ENCODE assay signal across 30 cellular contexts in genomic region chr5:38543886-38544285, GRCh38. TPM values are rescaled to one million over a fixed set of nuclear protein-coding genes. Genes with fewer than 3 reads are reported as not detected.
"Had no signal": no experiment of that assay in that cellular context is flagged by ENCODE, and none has a peak within 500 bp of the region (broad histone marks: within the 10 kb centered on the region; RNA-seq: fewer than 3 reads in every experiment).

No MANE protein-coding gene starts in this region.

- H3K9me3 Mint-ChIP-seq: activated CD4-positive, alpha-beta memory T cell treated with anti-CD3 and anti-CD28 coated beads, Interleukin-2, amount 10 ng/mL, durations not matched to agents 7 days and 5 days; activated naive CD4-positive, alpha-beta T cell treated with anti-CD3 and anti-CD28 coated beads, Interleukin-2, amount 50 U/mL, for 24 hours; activated naive CD8-positive, alpha-beta T cell treated with anti-CD3 and anti-CD28 coated beads, Interleukin-2, amount 10 ng/mL, durations not matched to agents 7 days and 5 days had no signal

- H3K4me2 ChIP-seq: KMS-11 had no signal

- H3K36me3 Mint-ChIP-seq: activated CD8-positive, alpha-beta memory T cell treated with anti-CD3 and anti-CD28 coated beads, Interleukin-2, amount 10 ng/mL, durations not matched to agents 7 days and 5 days; activated naive CD4-positive, alpha-beta T cell treated with anti-CD3 and anti-CD28 coated beads, Interleukin-2, amount 50 U/mL, for 24 hours; activated naive CD8-positive, alpha-beta T cell treated with anti-CD3 and anti-CD28 coated beads, Interleukin-2, amount 10 ng/mL, durations not matched to agents 7 days and 5 days had no signal

- H3K27ac Mint-ChIP-seq: activated CD4-positive, alpha-beta memory T cell treated with anti-CD3 and anti-CD28 coated beads, Interleukin-2, amount 10 ng/mL, durations not matched to agents 7 days and 5 days; activated CD8-positive, alpha-beta memory T cell treated with anti-CD3 and anti-CD28 coated beads, Interleukin-2, amount 10 ng/mL, durations not matched to agents 7 days and 5 days; activated naive CD4-positive, alpha-beta T cell treated with anti-CD3 and anti-CD28 coated beads, Interleukin-2, amount 50 U/mL, for 24 hours; activated naive CD8-positive, alpha-beta T cell treated with anti-CD3 and anti-CD28 coated beads, Interleukin-2, amount 10 ng/mL, durations not matched to agents 7 days and 5 days had no signal

- H3K9me3 ChIP-seq: body of pancreas, breast epithelium had no signal

- H3K36me3 ChIP-seq: breast epithelium had no signal

- H3K4me1 Mint-ChIP-seq: activated CD4-positive, alpha-beta memory T cell treated with anti-CD3 and anti-CD28 coated beads, Interleukin-2, amount 10 ng/mL, durations not matched to agents 7 days and 5 days; activated CD8-positive, alpha-beta memory T cell treated with anti-CD3 and anti-CD28 coated beads, Interleukin-2, amount 10 ng/mL, durations not matched to agents 7 days and 5 days; activated naive CD4-positive, alpha-beta T cell treated with anti-CD3 and anti-CD28 coated beads, Interleukin-2, amount 50 U/mL, for 24 hours; activated naive CD8-positive, alpha-beta T cell treated with anti-CD3 and anti-CD28 coated beads, Interleukin-2, amount 10 ng/mL, durations not matched to agents 7 days and 5 days had no signal

- H3K4me3 ChIP-seq: body of pancreas, breast epithelium had no signal

- H3K9ac ChIP-seq: KMS-11 had no signal

- H3K4me1 ChIP-seq: breast epithelium had no signal

- H3K27ac ChIP-seq: body of pancreas, breast epithelium, KMS-11, RWPE1, VCaP had no signal

- H3K27me3 ChIP-seq: body of pancreas, breast epithelium had no signal

- ATAC-seq: activated CD8-positive, alpha-beta memory T cell treated with anti-CD3 and anti-CD28 coated beads, Interleukin-2, amount 10 ng/mL, durations not matched to agents 7 days and 5 days; body of pancreas; PC-3 had no signal

- DNase-seq: activated CD4-positive, alpha-beta memory T cell treated with anti-CD3 and anti-CD28 coated beads, Interleukin-2, amount 10 ng/mL, durations not matched to agents 7 days and 5 days; activated CD4-positive, alpha-beta T cell treated with anti-CD3 and anti-CD28 coated beads for 1 hour; activated CD4-positive, alpha-beta T cell treated with anti-CD3 and anti-CD28 coated beads for 48 hours; activated CD4-positive, CD25-positive, alpha-beta regulatory T cell; activated CD8-positive, alpha-beta memory T cell treated with anti-CD3 and anti-CD28 coated beads for 24 hours; activated CD8-positive, alpha-beta memory T cell treated with anti-CD3 and anti-CD28 coated beads, Interleukin-2, amount 10 ng/mL, durations not matched to agents 7 days and 5 days; activated CD8-positive, alpha-beta memory T cell treated with anti-CD3 and anti-CD28 coated beads, Interleukin-2, amount 50 U/mL, for 48 hours; activated effector memory CD4-positive, alpha-beta T cell treated with Interleukin-2 at 50 U/mL for 16 hours; activated naive CD4-positive, alpha-beta T cell; activated naive CD8-positive, alpha-beta T cell treated with anti-CD3 and anti-CD28 coated beads, Interleukin-2, amount 10 ng/mL, durations not matched to agents 7 days and 5 days; activated T-cell treated with anti-CD3 and anti-CD28 coated beads, Interleukin-2, amount 50 U/mL, for 48 hours; body of pancreas; cerebellar nuclear complex; NCI-H1092 treated with DMSO at 0.1 percent for 48 hours; NCI-H1417 treated with DMSO at 0.1 percent for 48 hours; NCI-H1930; NCI-H2081 treated with DMSO at 0.1 percent for 48 hours; NCI-H345; NCI-H524 treated with DMSO at 0.1 percent for 48 hours; PC-3; Right ventricle myocardium superior; SW 1271; T-helper 1 cell; T-helper 2 cell; T-helper 9 cell had no signal

- H3K4me3 Mint-ChIP-seq: activated CD4-positive, alpha-beta memory T cell treated with anti-CD3 and anti-CD28 coated beads, Interleukin-2, amount 10 ng/mL, durations not matched to agents 7 days and 5 days; activated CD8-positive, alpha-beta memory T cell treated with anti-CD3 and anti-CD28 coated beads, Interleukin-2, amount 10 ng/mL, durations not matched to agents 7 days and 5 days; activated naive CD4-positive, alpha-beta T cell treated with anti-CD3 and anti-CD28 coated beads, Interleukin-2, amount 50 U/mL, for 24 hours; activated naive CD8-positive, alpha-beta T cell treated with anti-CD3 and anti-CD28 coated beads, Interleukin-2, amount 10 ng/mL, durations not matched to agents 7 days and 5 days had no signal

RNA-seq across cellular contexts. Expression of gene LIFR, which starts 12.6 kb away (rescaled TPM):
- total RNA-seq: activated CD8-positive, alpha-beta memory T cell treated with anti-CD3 and anti-CD28 coated beads, Interleukin-2, amount 10 ng/mL, durations not matched to agents 7 days and 5 days; activated naive CD8-positive, alpha-beta T cell treated with anti-CD3 and anti-CD28 coated beads, Interleukin-2, amount 10 ng/mL, durations not matched to agents 7 days and 5 days had no signal
